In genomic region chr18:27954226-27954625, GRCh38 we compare ENCODE assay signal across 17 cellular contexts.
DNase-seq lines count a peak whose midpoint lies in the region; ATAC-seq and TF ChIP-seq lines count a peak whose summit lies in the region.
"Had no signal": no experiment of that assay in that cellular context is flagged by ENCODE, and none has a peak within 500 bp of the region (broad histone marks: within the 10 kb centered on the region; RNA-seq: fewer than 3 reads in every experiment).

No MANE protein-coding gene starts in this region.

- H3K4me3 ChIP-seq in fibroblast of villous mesenchyme (ENCODE audit: low read depth, low read length) (no peak overlapping the region), adrenal gland (no peak overlapping the region)
- H3K4me3 ChIP-seq: body of pancreas, ovary, tibial nerve had no signal

- no peak overlapping the region for H3K4me3 Mint-ChIP-seq in stimulated activated effector memory CD8-positive, alpha-beta T cell treated with anti-CD3 and anti-CD28 coated beads, Interleukin-12 subunit alpha, Interleukin-12 subunit beta, amount 100 ng/mL, for 72 hours
- H3K4me3 Mint-ChIP-seq: activated CD4-positive, alpha-beta T cell treated with anti-CD3 and anti-CD28 coated beads for 36 hours; activated T-cell treated with anti-CD3 and anti-CD28 coated beads, Interleukin-2, amount 50 U/mL, for 4 hours had no signal

- TF ChIP-seq CTCF in fibroblast of villous mesenchyme (IDR thresholded peaks at IDR 0.05; ENCODE audit: insufficient read depth, low read depth, low read length) (no peak), adrenal gland (IDR thresholded peaks at IDR 0.05) (no peak)

- H3K36me3 ChIP-seq in adrenal gland (replicated peaks in 1 of 2) = no peaks in the 10 kb centered on the region
- H3K36me3 ChIP-seq: ovary, tibial nerve had no signal

- ATAC-seq in stimulated activated effector memory CD8-positive, alpha-beta T cell treated with anti-CD3 and anti-CD28 coated beads, Interleukin-12 subunit alpha, Interleukin-12 subunit beta, amount 100 ng/mL, for 72 hours = peak; percentile 37
- ATAC-seq: activated CD4-positive, alpha-beta T cell treated with anti-CD3 and anti-CD28 coated beads for 36 hours; activated T-cell treated with anti-CD3 and anti-CD28 coated beads, Interleukin-2, amount 50 U/mL, for 4 hours; body of pancreas had no signal

- no peaks in the 10 kb centered on the region for H3K4me1 Mint-ChIP-seq in stimulated activated effector memory CD8-positive, alpha-beta T cell treated with anti-CD3 and anti-CD28 coated beads, Interleukin-12 subunit alpha, Interleukin-12 subunit beta, amount 100 ng/mL, for 72 hours
- H3K4me1 Mint-ChIP-seq: activated CD4-positive, alpha-beta T cell treated with anti-CD3 and anti-CD28 coated beads for 36 hours had no signal

- no peak for TF ChIP-seq POLR2A in adrenal gland (IDR thresholded peaks at IDR 0.05)

- DNase-seq in NCI-H2171 treated with DMSO at 0.1 percent for 48 hours (lab: John Stamatoyannopoulos, UW) = peak; percentile 10
- no peak for DNase-seq in NCI-H2171 (lab: John Stamatoyannopoulos, UW)
- peak; percentile 40 for DNase-seq in amniotic stem cell (lab: John Stamatoyannopoulos, UW)
- DNase-seq in fibroblast of villous mesenchyme (ENCODE audit: low read depth) = peak; percentile 89
- no peak for DNase-seq in stimulated activated effector memory CD8-positive, alpha-beta T cell treated with anti-CD3 and anti-CD28 coated beads, Interleukin-12 subunit alpha, Interleukin-12 subunit beta, amount 100 ng/mL, for 72 hours (ENCODE audit: low spot score in 2 of 2)
- DNase-seq in adrenal gland = no peak
- DNase-seq in NAMALWA (ENCODE audit: low spot score) = no peak
- no peak for DNase-seq in T-helper 2 cell
- DNase-seq: activated CD4-positive, alpha-beta T cell treated with anti-CD3 and anti-CD28 coated beads for 36 hours; activated T-cell treated with anti-CD3 and anti-CD28 coated beads, Interleukin-2, amount 50 U/mL, for 4 hours; body of pancreas; KBM-7; NCI-H2081 treated with DMSO at 0.1 percent for 48 hours; ovary; SW 1271 had no signal

- H3K27ac ChIP-seq in adrenal gland = no peak overlapping the region
- H3K27ac ChIP-seq: 22Rv1, body of pancreas, ovary, tibial nerve had no signal

- no peaks in the 10 kb centered on the region for H3K27me3 ChIP-seq in adrenal gland
- H3K27me3 ChIP-seq: body of pancreas, ovary, tibial nerve had no signal

- H3K27ac Mint-ChIP-seq in stimulated activated effector memory CD8-positive, alpha-beta T cell treated with anti-CD3 and anti-CD28 coated beads, Interleukin-12 subunit alpha, Interleukin-12 subunit beta, amount 100 ng/mL, for 72 hours = no peak overlapping the region
- H3K27ac Mint-ChIP-seq: activated CD4-positive, alpha-beta T cell treated with anti-CD3 and anti-CD28 coated beads for 36 hours had no signal

- H3K36me3 Mint-ChIP-seq in stimulated activated effector memory CD8-positive, alpha-beta T cell treated with anti-CD3 and anti-CD28 coated beads, Interleukin-12 subunit alpha, Interleukin-12 subunit beta, amount 100 ng/mL, for 72 hours = no peaks in the 10 kb centered on the region

- WGBS in adrenal gland, 4 donors = 80 to 100% (median 88%) methylated on average over 3 of the region's 3 CpGs

- peaks cover 0 to 6% of the 10 kb centered on the region in 2 donors for H3K4me1 ChIP-seq in adrenal gland (replicated peaks in 1 of 2)
- H3K4me1 ChIP-seq: body of pancreas, tibial nerve had no signal

- intact Hi-C loops in adrenal gland (cut with DNase I) = no loop called here

- peaks cover 5% of the 10 kb centered on the region for H3K9me3 Mint-ChIP-seq in stimulated activated effector memory CD8-positive, alpha-beta T cell treated with anti-CD3 and anti-CD28 coated beads, Interleukin-12 subunit alpha, Interleukin-12 subunit beta, amount 100 ng/mL, for 72 hours

- no peaks in the 10 kb centered on the region for H3K9me3 ChIP-seq in adrenal gland (replicated peaks in 1 of 3)
- H3K9me3 ChIP-seq: body of pancreas, ovary, tibial nerve had no signal

Comparison
In these comparisons a context has a peak if more than half of its experiments do, and no peak if none do; other contexts are left out.
1. DNase-seq: peak in NCI-H2171 treated with DMSO at 0.1 percent for 48 hours (single experiment), amniotic stem cell (single experiment) and fibroblast of villous mesenchyme (single experiment); none in NCI-H2171 (single experiment), stimulated activated effector memory CD8-positive, alpha-beta T cell treated with anti-CD3 and anti-CD28 coated beads, Interleukin-12 subunit alpha, Interleukin-12 subunit beta, amount 100 ng/mL, for 72 hours (0 of 2), adrenal gland (0 of 7), NAMALWA (single experiment) and T-helper 2 cell (0 of 5).